Comparison of ENCODE assay signal across 1 cellular context in the genomic region with DNA sequence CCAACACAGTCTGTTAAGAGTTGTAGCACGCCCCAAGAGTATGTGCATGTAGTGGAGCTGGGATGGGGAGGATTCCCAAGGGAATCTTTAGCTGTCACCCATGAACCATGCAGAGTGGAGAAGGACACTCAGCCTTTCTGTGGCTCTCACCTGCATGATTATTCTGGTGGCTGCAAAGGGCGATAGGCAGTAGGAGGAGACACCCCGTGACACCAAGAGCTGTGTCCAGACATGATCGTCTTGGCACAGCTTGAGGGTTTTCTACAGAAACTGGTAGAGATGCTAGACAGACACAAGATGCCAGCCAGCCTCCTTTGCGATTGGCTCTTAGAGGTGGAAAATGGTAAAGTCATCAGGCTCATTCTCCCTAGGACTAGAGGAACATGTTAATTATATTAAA.
TF ChIP-seq lines count a peak whose summit lies in the region.

No MANE protein-coding gene starts in this region.

TF ChIP-seq in HepG2, 621 proteins besides CTCF, POLR2A, EP300 and RAD21:
- TF ChIP-seq MTA1 (CRISPR knock-in tag; IDR thresholded peaks at IDR 0.05; ENCODE audit: borderline replicate concordance): no peak
- no peak for TF ChIP-seq ZNF256 (CRISPR knock-in tag; conservative IDR thresholded peaks at IDR 0.05)
- no peak for TF ChIP-seq ZNF781 (CRISPR knock-in tag; IDR thresholded peaks at IDR 0.05; ENCODE audit: borderline replicate concordance, not compliant biosample characterization)
